Comparison of ENCODE assay signal across 34 cellular contexts in the genomic region with DNA sequence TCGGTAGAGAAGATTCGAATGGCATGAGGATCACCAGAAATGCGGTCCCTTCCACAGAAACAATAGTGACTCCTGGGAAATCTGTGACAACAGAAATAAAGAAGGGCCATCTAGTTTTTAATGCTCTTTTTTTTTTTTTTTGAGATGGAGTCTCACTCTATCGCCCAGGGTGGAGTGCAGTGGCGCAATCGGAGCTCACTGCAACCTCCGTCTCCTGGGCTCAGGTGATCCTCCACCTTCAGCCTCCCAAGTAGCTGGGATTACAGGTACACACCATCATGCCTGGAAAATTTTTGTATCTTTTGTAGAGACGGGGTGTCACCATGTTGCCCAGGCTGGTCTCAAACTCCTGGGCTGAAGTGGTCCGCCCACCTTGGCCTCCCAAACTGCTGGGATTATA. TPM values are rescaled to one million over a fixed set of nuclear protein-coding genes. Genes with fewer than 3 reads are reported as not detected.
"Had no signal": no experiment of that assay in that cellular context is flagged by ENCODE, and none has a peak within 500 bp of the region (broad histone marks: within the 10 kb centered on the region; RNA-seq: fewer than 3 reads in every experiment).

No MANE protein-coding gene starts in this region.

- H3K4me1 Mint-ChIP-seq: T-cell had no signal

- H3K27me3 Mint-ChIP-seq: activated naive CD8-positive, alpha-beta T cell had no signal

- ATAC-seq: activated CD8-positive, alpha-beta T cell treated with anti-CD3 and anti-CD28 coated beads for 36 hours; activated T-cell treated with anti-CD3 and anti-CD28 coated beads, Interleukin-2, amount 50 U/mL, for 4 hours; activated T-helper 17 cell treated with anti-CD3 and anti-CD28 coated beads, Interleukin-2, amount 50 U/mL, for 72 hours; gastroesophageal sphincter; T-cell had no signal

- H3K9me3 Mint-ChIP-seq: activated T-cell treated with anti-CD3 and anti-CD28 coated beads, Interleukin-2, amount 50 U/mL, for 4 hours; activated T-helper 17 cell treated with anti-CD3 and anti-CD28 coated beads, Interleukin-2, amount 50 U/mL, for 72 hours; T-cell; T-helper 1 cell treated with Interleukin-12 subunit alpha and Interleukin-12 subunit beta and Interleukin-4 antibody, amounts not matched to agents 30 μg/mL and 1 μg/mL, for 36 hours had no signal

- H3K9me3 ChIP-seq: colonic mucosa, esophagus squamous epithelium, gastroesophageal sphincter had no signal

- H3K4me3 ChIP-seq: colonic mucosa, esophagus squamous epithelium, gastroesophageal sphincter had no signal

- H3K27ac ChIP-seq: brain microvascular endothelial cell, colonic mucosa, epithelial cell of prostate, esophagus squamous epithelium, gastroesophageal sphincter had no signal

- H3K36me3 Mint-ChIP-seq: activated naive CD8-positive, alpha-beta T cell; T-cell had no signal

- H3K36me3 ChIP-seq: brain microvascular endothelial cell, colonic mucosa, esophagus squamous epithelium, gastroesophageal sphincter had no signal

- H3K27ac Mint-ChIP-seq: activated CD8-positive, alpha-beta T cell treated with anti-CD3 and anti-CD28 coated beads for 36 hours; activated naive CD8-positive, alpha-beta T cell; activated T-helper 17 cell treated with anti-CD3 and anti-CD28 coated beads, Interleukin-2, amount 50 U/mL, for 72 hours; T-cell; T-helper 1 cell treated with Interleukin-12 subunit alpha and Interleukin-12 subunit beta and Interleukin-4 antibody, amounts not matched to agents 30 μg/mL and 1 μg/mL, for 36 hours had no signal

- H3K27me3 ChIP-seq: brain microvascular endothelial cell, colonic mucosa, gastroesophageal sphincter had no signal

- DNase-seq: activated CD4-positive, alpha-beta T cell treated with anti-CD3 and anti-CD28 coated beads for 48 hours; activated CD4-positive, alpha-beta T cell treated with anti-CD3 and anti-CD28 coated beads, Interleukin-2, amount 50 U/mL, for 1 hour; activated CD4-positive, alpha-beta T cell treated with anti-CD3 and anti-CD28 coated beads, Interleukin-2, amount 50 U/mL, for 48 hours; activated CD8-positive, alpha-beta memory T cell treated with anti-CD3 and anti-CD28 coated beads for 24 hours; activated CD8-positive, alpha-beta T cell treated with anti-CD3 and anti-CD28 coated beads for 36 hours; activated effector memory CD4-positive, alpha-beta T cell treated with Interleukin-2 at 50 U/mL for 16 hours; activated gamma-delta T cell treated with Interleukin-2 at 50 U/mL for 16 hours; activated naive CD4-positive, alpha-beta T cell treated with anti-CD3 and anti-CD28 coated beads, Interleukin-2, amount 50 U/mL, for 16 hours; activated naive CD4-positive, alpha-beta T cell treated with Interleukin-2 at 50 U/mL for 16 hours; activated T-cell treated with anti-CD3 and anti-CD28 coated beads, Interleukin-2, amount 50 U/mL, for 4 hours; amniotic stem cell; anterior cingulate cortex; brain microvascular endothelial cell; caudate nucleus; colonic mucosa; effector CD8-positive, alpha-beta T cell; esophagus squamous epithelium; foreskin melanocyte; SW 1271; T-cell; T-helper 9 cell had no signal

- H3K4me3 Mint-ChIP-seq: activated CD8-positive, alpha-beta T cell treated with anti-CD3 and anti-CD28 coated beads for 36 hours; activated naive CD8-positive, alpha-beta T cell; activated T-cell treated with anti-CD3 and anti-CD28 coated beads, Interleukin-2, amount 50 U/mL, for 4 hours; activated T-helper 17 cell treated with anti-CD3 and anti-CD28 coated beads, Interleukin-2, amount 50 U/mL, for 72 hours; T-cell; T-helper 1 cell treated with Interleukin-12 subunit alpha and Interleukin-12 subunit beta and Interleukin-4 antibody, amounts not matched to agents 30 μg/mL and 1 μg/mL, for 36 hours had no signal

- FAIRE-seq: astrocyte, bronchial epithelial cell, endometrium, endothelial cell of umbilical vein had no signal

- H3K4me1 ChIP-seq: colonic mucosa had no signal

RNA-seq across cellular contexts. Expression of a gene that starts 43.9 kb away (rescaled TPM):
- total RNA-seq: activated CD8-positive, alpha-beta T cell treated with anti-CD3 and anti-CD28 coated beads for 36 hours; activated T-helper 17 cell treated with anti-CD3 and anti-CD28 coated beads, Interleukin-2, amount 50 U/mL, for 72 hours; dermis microvascular lymphatic vessel endothelial cell; endothelial cell of umbilical vein; glomerular endothelial cell; T-helper 2 cell treated with Interferon-gamma antibody and Interleukin-4, amounts not matched to agents 100 ng/mL and 5 ng/mL, for 36 hours had no signal
- polyA plus RNA-seq: fibroblast of lung had no signal
